Comparison of ENCODE assay signal across 18 cellular contexts in the genomic region with DNA sequence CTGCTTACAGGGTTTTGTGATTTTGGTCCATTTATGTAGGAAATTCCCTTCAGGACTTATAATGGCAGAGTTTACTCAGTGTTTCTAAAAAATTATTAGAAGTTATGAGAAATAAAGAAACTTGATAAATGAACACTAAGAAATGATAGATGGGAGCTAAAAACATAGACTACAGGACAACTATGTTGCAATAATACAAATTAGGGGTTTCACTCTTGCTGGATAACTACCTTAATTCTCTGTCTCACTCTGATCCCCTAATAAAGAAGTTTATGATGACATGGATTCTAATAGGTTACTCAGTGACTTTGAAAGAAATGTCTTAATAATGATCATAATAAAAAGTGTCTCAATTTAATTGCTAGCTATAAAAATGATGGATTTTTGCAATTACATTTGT. TPM values are rescaled to one million over a fixed set of nuclear protein-coding genes. Genes with fewer than 3 reads are reported as not detected.
A peak's percentile ranks its signal among the peaks of the same experiment; 100 is the strongest.
DNase-seq lines count a peak whose midpoint lies in the region; ATAC-seq, FAIRE-seq and TF ChIP-seq lines count a peak whose summit lies in the region.
"Had no signal": no experiment of that assay in that cellular context is flagged by ENCODE, and none has a peak within 500 bp of the region (broad histone marks: within the 10 kb centered on the region; RNA-seq: fewer than 3 reads in every experiment).

No MANE protein-coding gene starts in this region.

- H4K20me1 ChIP-seq in HepG2 (ENCODE audit: insufficient read depth, low read length), result no peaks in the 10 kb centered on the region

- TF ChIP-seq CTCF in HepG2 (CRISPR knock-in tag; IDR thresholded peaks at IDR 0.05), result no peak
- no peak for TF ChIP-seq CTCF in right lobe of liver (IDR thresholded peaks at IDR 0.05)

- in situ Hi-C loops in HepG2 (cut with HindIII; ENCODE audit: extremely low pct_ligation_motif_present, low pct_unique_long_range_greater_than_20kb), result no loop called here

- no peak for FAIRE-seq in HepG2 (lab: Jason Lieb, UNC)
- FAIRE-seq: A204.1, GM12878, GM18507, HTR-8/SVneo had no signal

- POLR2A ChIA-PET in activated CD4-positive, alpha-beta memory T cell treated with anti-CD3 and anti-CD28 coated beads for 36 hours (lab: Charles Lee), result interaction anchor here (1.6 kb wide), 1 partner anchor 50 kb away, joined by 7 read pairs; no protein-coding TSS in a partner anchor
- POLR2A ChIA-PET in activated CD4-positive, alpha-beta memory T cell treated with anti-CD3 and anti-CD28 coated beads, Interleukin-2, amount 10 ng/mL, durations not matched to agents 7 days and 5 days (lab: Charles Lee), result no interaction called here
- POLR2A ChIA-PET in HepG2 (lab: Yijun Ruan, JAX), result no interaction called here

- H3K4me3 ChIP-seq in HepG2 (replicated peaks in 1 of 3; ENCODE audit: insufficient read depth in 1 of 3, low read depth in 2 of 3, low read length in 3 of 3), result no peak overlapping the region
- no peak overlapping the region for H3K4me3 ChIP-seq in right lobe of liver
- H3K4me3 ChIP-seq: GM12878, GM23338, HAP-1 had no signal

- no peaks in the 10 kb centered on the region; a peak in 1 of 5 replicates for H3K27me3 ChIP-seq in HepG2 (ENCODE audit: control insufficient read depth in 1 of 2, insufficient read depth in 2 of 2, low read length in 2 of 2)
- H3K27me3 ChIP-seq in right lobe of liver, result no peaks in the 10 kb centered on the region

- TF ChIP-seq EP300 in HepG2 (IDR thresholded peaks at IDR 0.05; ENCODE audit: low read depth in 2 of 2, low read length in 2 of 2), result no peak
- no peak for TF ChIP-seq EP300 in HepG2 (CRISPR knock-in tag; IDR thresholded peaks at IDR 0.05; ENCODE audit: borderline replicate concordance)

- H3K27me3 Mint-ChIP-seq in activated CD4-positive, alpha-beta memory T cell treated with anti-CD3 and anti-CD28 coated beads for 36 hours, result no peaks in the 10 kb centered on the region
- peaks cover 5% of the 10 kb centered on the region for H3K27me3 Mint-ChIP-seq in activated CD4-positive, alpha-beta memory T cell treated with anti-CD3 and anti-CD28 coated beads, Interleukin-2, amount 10 ng/mL, durations not matched to agents 7 days and 5 days
- H3K27me3 Mint-ChIP-seq in activated T-helper 17 cell treated with anti-CD3 and anti-CD28 coated beads, Interleukin-2, amount 50 U/mL, for 72 hours, result peaks cover 3% of the 10 kb centered on the region

- H3K36me3 ChIP-seq in HepG2 (replicated peaks in 1 of 2; ENCODE audit: control insufficient read depth in 1 of 2, insufficient read depth in 2 of 2, low read length in 2 of 2) (no peaks in the 10 kb centered on the region), right lobe of liver (no peaks in the 10 kb centered on the region)
- H3K36me3 ChIP-seq: BE2C, HAP-1 had no signal

- no peaks in the 10 kb centered on the region for H3K79me2 ChIP-seq in HepG2 (ENCODE audit: insufficient read depth, low read length)

- DNase-seq in activated CD4-positive, alpha-beta memory T cell treated with anti-CD3 and anti-CD28 coated beads for 36 hours, result no peak
- no peak for DNase-seq in activated CD4-positive, alpha-beta memory T cell treated with anti-CD3 and anti-CD28 coated beads, Interleukin-2, amount 10 ng/mL, durations not matched to agents 7 days and 5 days
- DNase-seq in HepG2 (ENCODE audit: low spot score), result no peak
- DNase-seq in right lobe of liver, result no peak
- DNase-seq in AML-193 (lab: John Stamatoyannopoulos, UW), result no peak
- DNase-seq: BE2C; CD4-positive, alpha-beta memory T cell; DMS79; HFFc6 had no signal

- no peak overlapping the region for H3K27ac ChIP-seq in HepG2 (ENCODE audit: extremely low read length, insufficient read depth, low read length)
- no peak overlapping the region for H3K27ac ChIP-seq in right lobe of liver
- H3K27ac ChIP-seq: C4-2B had no signal

- H3K4me1 ChIP-seq in HepG2 (ENCODE audit: insufficient read depth, low read length) (no peaks in the 10 kb centered on the region), right lobe of liver (no peaks in the 10 kb centered on the region)
- H3K4me1 ChIP-seq: BE2C had no signal

- no peak for TF ChIP-seq RAD21 in HepG2 (CRISPR knock-in tag; IDR thresholded peaks at IDR 0.05)

- H3K4me1 Mint-ChIP-seq in activated CD4-positive, alpha-beta memory T cell treated with anti-CD3 and anti-CD28 coated beads for 36 hours (ENCODE audit: low read depth), result peaks cover 75% of the 10 kb centered on the region
- peaks cover 64% of the 10 kb centered on the region for H3K4me1 Mint-ChIP-seq in activated CD4-positive, alpha-beta memory T cell treated with anti-CD3 and anti-CD28 coated beads, Interleukin-2, amount 10 ng/mL, durations not matched to agents 7 days and 5 days
- H3K4me1 Mint-ChIP-seq in activated T-helper 17 cell treated with anti-CD3 and anti-CD28 coated beads, Interleukin-2, amount 50 U/mL, for 72 hours, result peaks cover 38% of the 10 kb centered on the region

- H2AFZ ChIP-seq in HepG2 (ENCODE audit: low read length), result no peak overlapping the region
- H2AFZ ChIP-seq: GM23338 had no signal

- peaks cover 38% of the 10 kb centered on the region for H3K36me3 Mint-ChIP-seq in activated CD4-positive, alpha-beta memory T cell treated with anti-CD3 and anti-CD28 coated beads for 36 hours
- peaks cover 7% of the 10 kb centered on the region for H3K36me3 Mint-ChIP-seq in activated CD4-positive, alpha-beta memory T cell treated with anti-CD3 and anti-CD28 coated beads, Interleukin-2, amount 10 ng/mL, durations not matched to agents 7 days and 5 days (ENCODE audit: low read depth)
- H3K36me3 Mint-ChIP-seq in activated T-helper 17 cell treated with anti-CD3 and anti-CD28 coated beads, Interleukin-2, amount 50 U/mL, for 72 hours (ENCODE audit: low read depth), result peaks cover 16% of the 10 kb centered on the region
- H3K36me3 Mint-ChIP-seq: CD4-positive, alpha-beta memory T cell had no signal

- H3K9me3 ChIP-seq in HepG2 (ENCODE audit: low read length), result no peaks in the 10 kb centered on the region
- no peaks in the 10 kb centered on the region for H3K9me3 ChIP-seq in right lobe of liver
- H3K9me3 ChIP-seq: BE2C, HAP-1 had no signal

- TF ChIP-seq POLR2A in HepG2 (IDR thresholded peaks at IDR 0.05; ENCODE audit: insufficient read depth in 1 of 2, low read depth in 2 of 2, low read length in 2 of 2), result no peak
- no peak for TF ChIP-seq POLR2A in right lobe of liver (IDR thresholded peaks at IDR 0.05)

- peak overlapping the region; percentile 94 for H3K27ac Mint-ChIP-seq in activated CD4-positive, alpha-beta memory T cell treated with anti-CD3 and anti-CD28 coated beads for 36 hours
- no peak overlapping the region for H3K27ac Mint-ChIP-seq in activated CD4-positive, alpha-beta memory T cell treated with anti-CD3 and anti-CD28 coated beads, Interleukin-2, amount 10 ng/mL, durations not matched to agents 7 days and 5 days
- peak overlapping the region; percentile 60 for H3K27ac Mint-ChIP-seq in activated T-helper 17 cell treated with anti-CD3 and anti-CD28 coated beads, Interleukin-2, amount 50 U/mL, for 72 hours
- H3K27ac Mint-ChIP-seq: GM23338, HFFc6 had no signal

- H3K9ac ChIP-seq in HepG2 (ENCODE audit: insufficient read depth, low read depth, low read length), result no peak overlapping the region

- peak overlapping the region; percentile 49 for H3K4me3 Mint-ChIP-seq in activated CD4-positive, alpha-beta memory T cell treated with anti-CD3 and anti-CD28 coated beads for 36 hours
- H3K4me3 Mint-ChIP-seq in activated CD4-positive, alpha-beta memory T cell treated with anti-CD3 and anti-CD28 coated beads, Interleukin-2, amount 10 ng/mL, durations not matched to agents 7 days and 5 days, result no peak overlapping the region
- no peak overlapping the region for H3K4me3 Mint-ChIP-seq in activated T-helper 17 cell treated with anti-CD3 and anti-CD28 coated beads, Interleukin-2, amount 50 U/mL, for 72 hours
- H3K4me3 Mint-ChIP-seq: CD4-positive, alpha-beta memory T cell; GM23338; HFFc6 had no signal

- no peaks in the 10 kb centered on the region for H3K9me3 Mint-ChIP-seq in activated CD4-positive, alpha-beta memory T cell treated with anti-CD3 and anti-CD28 coated beads for 36 hours
- no peaks in the 10 kb centered on the region for H3K9me3 Mint-ChIP-seq in activated CD4-positive, alpha-beta memory T cell treated with anti-CD3 and anti-CD28 coated beads, Interleukin-2, amount 10 ng/mL, durations not matched to agents 7 days and 5 days
- peaks cover 6% of the 10 kb centered on the region for H3K9me3 Mint-ChIP-seq in activated T-helper 17 cell treated with anti-CD3 and anti-CD28 coated beads, Interleukin-2, amount 50 U/mL, for 72 hours
- H3K9me3 Mint-ChIP-seq: CD4-positive, alpha-beta memory T cell; GM23338; HFFc6 had no signal

- H3K4me2 ChIP-seq in HepG2 (ENCODE audit: low read depth, low read length), result no peak overlapping the region
- H3K4me2 ChIP-seq: GM23338 had no signal

- ATAC-seq in HepG2 (no peak), right lobe of liver (no peak), GM19452 (IDR thresholded peaks at IDR 0.05; ENCODE audit: unreplicated experiment) (no peak)
- ATAC-seq in activated T-helper 17 cell treated with anti-CD3 and anti-CD28 coated beads, Interleukin-2, amount 50 U/mL, for 72 hours (replicated peaks), result no peak
- ATAC-seq: GM12878, GM23338 had no signal

- intact Hi-C loops in activated CD4-positive, alpha-beta memory T cell treated with anti-CD3 and anti-CD28 coated beads for 36 hours (cut with micrococcal nuclease), result no loop called here
- intact Hi-C loops in HepG2 (cut with micrococcal nuclease; ENCODE audit: unreplicated experiment), result no loop called here
- intact Hi-C loops in right lobe of liver (cut with DNase I), result no loop called here

- no TSS peak for BruUV-seq in HepG2 (replicated peaks; lab: Mats Ljungman, UMichigan)

- CTCF ChIA-PET in activated CD4-positive, alpha-beta memory T cell treated with anti-CD3 and anti-CD28 coated beads for 36 hours (lab: Charles Lee), result interaction anchor here (1.0 kb wide), 1 partner anchor 93 kb away, joined by 3 read pairs; no protein-coding TSS in a partner anchor
- CTCF ChIA-PET in activated CD4-positive, alpha-beta memory T cell treated with anti-CD3 and anti-CD28 coated beads, Interleukin-2, amount 10 ng/mL, durations not matched to agents 7 days and 5 days (lab: Charles Lee), result interaction anchor here (1.5 to 1.8 kb wide), 2 partner anchors 49 to 106 kb away, joined by 4 to 6 read pairs; no protein-coding TSS in a partner anchor
- CTCF ChIA-PET in HepG2 (lab: Yijun Ruan, JAX; ENCODE audit: low intra/inter-chr PET ratio, low total read pairs), result no interaction called here

RNA-seq across cellular contexts. Expression of a gene that starts 23.3 kb away (rescaled TPM):
- 1 to 10 TPM; 3.7 to 4.3 TPM for total RNA-seq in activated CD4-positive, alpha-beta memory T cell treated with anti-CD3 and anti-CD28 coated beads for 36 hours
- total RNA-seq in activated CD4-positive, alpha-beta memory T cell treated with anti-CD3 and anti-CD28 coated beads, Interleukin-2, amount 10 ng/mL, durations not matched to agents 7 days and 5 days, result 1 to 10 TPM; 3.7 to 5.0 TPM
- total RNA-seq in HepG2 (2016; rRNA removed; fragmentation: Illumina TruSeq; extraction: Trizol) (1.7 and 2.1 TPM in 2 replicates), right lobe of liver (1 to 10 TPM in 1 of 6 experiments, under 1 TPM in 5; 0.25 to 1.1 (median 0.65) TPM)
- 0.18 and 0.20 TPM in 2 replicates for total RNA-seq in HepG2 (2016; cell fraction: cytosol; rRNA removed; fragmentation: Illumina TruSeq; extraction: Trizol; ENCODE audit: low read depth)
- total RNA-seq in HepG2 (2016; cell fraction: insoluble cytoplasmic fraction; rRNA removed; fragmentation: Illumina TruSeq; extraction: Trizol), result 1.5 and 2.4 TPM in 2 replicates
- total RNA-seq in HepG2 (2016; cell fraction: membrane; rRNA removed; fragmentation: Illumina TruSeq; extraction: Trizol), result 0.90 TPM in 2 replicates
- total RNA-seq in HepG2 (2016; cell fraction: nucleus; rRNA removed; fragmentation: Illumina TruSeq; extraction: Trizol), result 1.0 and 1.2 TPM in 2 replicates
- 0.29 and 0.32 TPM in 2 replicates for polyA plus RNA-seq in HepG2 (2011; rRNA removed)
- 0.17 and 0.35 TPM in 2 replicates for polyA plus RNA-seq in HepG2 (2011; cell fraction: cytosol; rRNA removed)
- 0.18 and 0.29 TPM in 2 replicates for polyA plus RNA-seq in HepG2 (2011; cell fraction: nucleus; rRNA removed)
- 1.0 and 1.5 TPM in 2 replicates for polyA plus RNA-seq in HepG2 (2012)
- 0.08 and 0.09 TPM in 2 replicates for polyA plus RNA-seq in HepG2 (2016; cell fraction: cytosol; fragmentation: Illumina TruSeq; extraction: Trizol; ENCODE audit: low read depth)
- polyA plus RNA-seq in HepG2 (2016; cell fraction: insoluble cytoplasmic fraction; fragmentation: Illumina TruSeq; extraction: Trizol; ENCODE audit: low read depth), result 1.3 and 1.6 TPM in 2 replicates
- 0.26 and 0.31 TPM in 2 replicates for polyA plus RNA-seq in HepG2 (2016; cell fraction: membrane; fragmentation: Illumina TruSeq; extraction: Trizol; ENCODE audit: low read depth)
- 0.57 and 1.1 TPM in 2 replicates for polyA plus RNA-seq in HepG2 (2016; cell fraction: nucleus; fragmentation: Illumina TruSeq; extraction: Trizol; ENCODE audit: insufficient read depth, low read depth)
- 0.24 and 0.77 TPM in 2 replicates for polyA minus RNA-seq in HepG2 (2011; rRNA and poly(A)+ RNA removed; ENCODE audit: low replicate concordance)
- 0.79 and 0.89 TPM in 2 replicates for polyA minus RNA-seq in HepG2 (2011; cell fraction: cytosol; rRNA and poly(A)+ RNA removed)
- 2.3 and 4.0 TPM in 2 replicates for polyA minus RNA-seq in HepG2 (2011; cell fraction: nucleus; rRNA and poly(A)+ RNA removed)
- total RNA-seq in activated T-helper 17 cell treated with anti-CD3 and anti-CD28 coated beads, Interleukin-2, amount 50 U/mL, for 72 hours, result 1 to 10 TPM; 1.6 to 2.2 TPM
